ENCODE assay signal across 2 cellular contexts in genomic region chr1:68346192-68346808, GRCh38.
TF ChIP-seq lines count a peak whose summit lies in the region.

No MANE protein-coding gene starts in this region.

TF ChIP-seq in Ishikawa, 13 proteins besides CTCF, POLR2A, EP300 and RAD21 (continued from another document):
- TF ChIP-seq TCF12 (IDR thresholded peaks at IDR 0.05; ENCODE audit: low read depth) = no peak
- no peak for TF ChIP-seq TAF1 (IDR thresholded peaks at IDR 0.05; ENCODE audit: low read depth)

TF ChIP-seq in WTC11, 78 proteins besides CTCF, POLR2A, EP300 and RAD21 (continued from another document):
- TF ChIP-seq ZBTB43 (CRISPR knock-in tag; IDR thresholded peaks at IDR 0.05) (no peak), ZSCAN18 (CRISPR knock-in tag; IDR thresholded peaks at IDR 0.05) (no peak), ZMAT4 (CRISPR knock-in tag; IDR thresholded peaks at IDR 0.05) (no peak), MXD4 (CRISPR knock-in tag; IDR thresholded peaks at IDR 0.05; ENCODE audit: borderline replicate concordance) (no peak), E2F4 (CRISPR knock-in tag; IDR thresholded peaks at IDR 0.05; ENCODE audit: borderline replicate concordance, low read depth) (no peak), CBFB (CRISPR knock-in tag; IDR thresholded peaks at IDR 0.05; ENCODE audit: low read depth) (no peak), CREM (CRISPR knock-in tag; IDR thresholded peaks at IDR 0.05) (no peak), ERG (CRISPR knock-in tag; IDR thresholded peaks at IDR 0.05) (no peak)
